ENCODE assay signal across 1 cellular context in genomic region chr15:74873036-74873755, GRCh38.
TF ChIP-seq lines count a peak whose summit lies in the region.

Gene SCAMP2, minus strand, starts transcription at chr15:74873365. Its CDS starts 110 bp downstream, at chr15:74873255.

TF ChIP-seq in GM12878, 131 proteins besides CTCF, POLR2A, EP300 and RAD21 (continued from another document):
- no peak for TF ChIP-seq E2F4 (IDR thresholded peaks at IDR 0.05; ENCODE audit: low read depth, low read length)
- no peak for TF ChIP-seq NR2C2 (IDR thresholded peaks at IDR 0.05; ENCODE audit: borderline replicate concordance, control insufficient read depth, insufficient read length, low read depth)
- TF ChIP-seq JUNB (IDR thresholded peaks at IDR 0.05), result no peak
- no peak for TF ChIP-seq BCL11A (IDR thresholded peaks at IDR 0.05; ENCODE audit: low read depth, low read length)
- TF ChIP-seq NR2F1 (conservative IDR thresholded peaks at IDR 0.05), result peak; percentile 53; the same call in 1 of the 2 replicates
- peak; percentile 55 for TF ChIP-seq MLLT1 (IDR thresholded peaks at IDR 0.05)
- no peak for TF ChIP-seq RAD51 (IDR thresholded peaks at IDR 0.05)
- no peak for TF ChIP-seq CEBPB (IDR thresholded peaks at IDR 0.05; ENCODE audit: borderline replicate concordance in 1 of 2, low read depth in 2 of 2, low read length in 2 of 2)
- no peak for TF ChIP-seq USF2 (IDR thresholded peaks at IDR 0.05; ENCODE audit: borderline replicate concordance, low read depth, low read length)
- TF ChIP-seq CHD2 (IDR thresholded peaks at IDR 0.05; ENCODE audit: borderline replicate concordance, low read depth, low read length), result peak; percentile 85; the same call in 1 of the 2 replicates
- no peak for TF ChIP-seq RFX5 (IDR thresholded peaks at IDR 0.05; ENCODE audit: low read depth, low read length)
- no peak; the same call in 1 of the 2 replicates for TF ChIP-seq NFYA (IDR thresholded peaks at IDR 0.05; ENCODE audit: borderline replicate concordance, low read depth, low read length)
- no peak for TF ChIP-seq STAT3 (IDR thresholded peaks at IDR 0.05; ENCODE audit: low read depth, low read length)
- TF ChIP-seq CREB1 (IDR thresholded peaks at IDR 0.05; ENCODE audit: low read depth), result peak; percentile 77
- TF ChIP-seq CUX1 (IDR thresholded peaks at IDR 0.05; ENCODE audit: insufficient replicate concordance, low read depth, low read length), result no peak
- 0 out of 2 replicates have a peak, but pooled peaks have one; percentile 33 for TF ChIP-seq YY1 (IDR thresholded peaks at IDR 0.05; ENCODE audit: low read depth, low read length)
- no peak for TF ChIP-seq SRF (IDR thresholded peaks at IDR 0.05; ENCODE audit: low read depth in 2 of 2, low read length in 2 of 2)
- no peak for TF ChIP-seq REST (IDR thresholded peaks at IDR 0.05; ENCODE audit: low read depth, low read length)
- TF ChIP-seq MTA2 (IDR thresholded peaks at IDR 0.05; ENCODE audit: low read depth), result 0 out of 2 replicates have a peak, but pooled peaks have one; percentile 44
- no peak for TF ChIP-seq ZSCAN29 (IDR thresholded peaks at IDR 0.05)
- TF ChIP-seq PAX8 (IDR thresholded peaks at IDR 0.05), result no peak
